In genomic region chr5:77858678-77859077, GRCh38 we compare ENCODE assay signal across 8 cellular contexts.
DNase-seq lines count a peak whose midpoint lies in the region; ATAC-seq, FAIRE-seq and TF ChIP-seq lines count a peak whose summit lies in the region.
"Not testable (repeated sequence)": the region's sequence is repeated elsewhere in the genome, so short reads cannot be mapped to it uniquely, and the experiment has no call there.

No MANE protein-coding gene starts in this region.

- H2AK9ac ChIP-seq in IMR-90 (replicated peaks; ENCODE audit: low read depth, low read length, poor library complexity), result not testable (repeated sequence)

- 0 out of 2 replicates have a peak overlapping the region, but pooled peaks have one; percentile 15 for H3K14ac ChIP-seq in IMR-90 (replicated peaks; ENCODE audit: low read depth, low read length)
- not testable (repeated sequence) for H3K14ac ChIP-seq in mesenchymal stem cell (ENCODE audit: low read length in 2 of 2); trophoblast cell (ENCODE audit: low read length)

- in situ Hi-C loops in GM23248 (cut with MboI); IMR-90 (cut with MboI; ENCODE audit: low sequenced_read_pairs): not testable (repeated sequence)

- H3K36me3 ChIP-seq in GM23248 (ENCODE audit: low read depth); HEK293 (ENCODE audit: control insufficient read depth in 2 of 2, insufficient read depth in 1 of 2, low read length in 2 of 2); IMR-90 (ENCODE audit: control insufficient read depth, insufficient read depth, low read length); SJSA1; astrocyte (ENCODE audit: insufficient read depth, low read length); mesenchymal stem cell (ENCODE audit: control insufficient read depth in 1 of 2, insufficient read depth in 2 of 2, low read depth in 1 of 2, low read length in 2 of 2); trophoblast cell (ENCODE audit: control insufficient read depth in 1 of 2, insufficient read depth in 2 of 2, low read length in 2 of 2): not testable (repeated sequence)

- not testable (repeated sequence) for H3K4ac ChIP-seq in IMR-90 (ENCODE audit: low read depth, low read length); mesenchymal stem cell (ENCODE audit: low read depth in 1 of 2, low read length in 2 of 2); trophoblast cell (ENCODE audit: low read depth, low read length)

- not testable (repeated sequence) for H3K18ac ChIP-seq in IMR-90 (ENCODE audit: low read depth, low read length); mesenchymal stem cell (ENCODE audit: low read depth in 1 of 2, low read length in 2 of 2); trophoblast cell (ENCODE audit: low read length)

- not testable (repeated sequence) for ATAC-seq in A549; IMR-90 (ENCODE audit: low read depth)

- TF ChIP-seq CTCF in A549 (IDR thresholded peaks at IDR 0.05); HEK293 (tag by site-specific recombination; IDR thresholded peaks at IDR 0.05); IMR-90 (conservative IDR thresholded peaks at IDR 0.05; ENCODE audit: low read depth, low read length); astrocyte (IDR thresholded peaks at IDR 0.05; ENCODE audit: insufficient read depth, low read depth, low read length): not testable (repeated sequence)

- H3K9me3 Mint-ChIP-seq in astrocyte (ENCODE audit: unreplicated experiment), result not testable (repeated sequence)

- not testable (repeated sequence) for H4K91ac ChIP-seq in IMR-90 (ENCODE audit: insufficient read depth, low read depth, low read length); mesenchymal stem cell (ENCODE audit: low read length); trophoblast cell (ENCODE audit: low read depth, low read length)

- H2AK5ac ChIP-seq in IMR-90 (ENCODE audit: low read depth, low read length); mesenchymal stem cell (ENCODE audit: low read length, severe bottlenecking); trophoblast cell (ENCODE audit: low read length): not testable (repeated sequence)

- not testable (repeated sequence) for H3K9me2 ChIP-seq in GM23248 (ENCODE audit: insufficient read depth)

- not testable (repeated sequence) for H4K12ac ChIP-seq in trophoblast cell (ENCODE audit: low read depth, low read length)

- H3K4me3 Mint-ChIP-seq in astrocyte (ENCODE audit: unreplicated experiment), result not testable (repeated sequence)

- H3K27ac ChIP-seq in A549; GM23248; HEK293 (ENCODE audit: extremely low read depth, low read depth, low read length); IMR-90 (ENCODE audit: insufficient read depth, low read length); astrocyte (ENCODE audit: low read depth, low read length); mesenchymal stem cell (ENCODE audit: low read length, poor library complexity, severe bottlenecking); trophoblast cell (ENCODE audit: low read depth, low read length): not testable (repeated sequence)
- peak overlapping the region; percentile 53 for H3K27ac ChIP-seq in SJSA1

- H3K23ac ChIP-seq in IMR-90 (ENCODE audit: low read depth, low read length); mesenchymal stem cell (ENCODE audit: low read length in 2 of 2); trophoblast cell (ENCODE audit: low read length): not testable (repeated sequence)

- DNase-seq in A549 (ENCODE audit: low read depth in 1 of 2, low spot score in 1 of 2); GM23248; IMR-90; SJSA1 (ENCODE audit: low read depth in 1 of 2, low spot score in 2 of 2); astrocyte (ENCODE audit: low read depth); mesenchymal stem cell; trophoblast cell: not testable (repeated sequence)

- H4K8ac ChIP-seq in IMR-90 (ENCODE audit: low read depth in 2 of 2, low read length in 2 of 2); mesenchymal stem cell (ENCODE audit: low read length); trophoblast cell (ENCODE audit: low read depth, low read length): not testable (repeated sequence)

- H3K79me2 ChIP-seq in GM23248 (ENCODE audit: insufficient read depth); astrocyte (ENCODE audit: insufficient read depth, low read length); trophoblast cell (ENCODE audit: control insufficient read depth, insufficient read depth, low read length, poor library complexity): not testable (repeated sequence)

- H2AFZ ChIP-seq in GM23248, result peak overlapping the region; percentile 55; the same call in 1 of the 2 replicates
- H2AFZ ChIP-seq in IMR-90 (replicated peaks; ENCODE audit: low read length, poor library complexity); astrocyte (ENCODE audit: low read depth, low read length); mesenchymal stem cell (ENCODE audit: low read depth, low read length); trophoblast cell (ENCODE audit: insufficient read depth, low read length, poor library complexity): not testable (repeated sequence)

- not testable (repeated sequence) for H3K9me3 ChIP-seq in A549; GM23248 (ENCODE audit: low read depth); HEK293 (ENCODE audit: control insufficient read depth, insufficient read depth, low read depth, low read length); IMR-90 (ENCODE audit: control insufficient read depth, insufficient read depth, low read length); SJSA1 (replicated peaks); astrocyte (ENCODE audit: insufficient read depth, low read depth, low read length); mesenchymal stem cell (ENCODE audit: control insufficient read depth, low read length); trophoblast cell (ENCODE audit: insufficient read depth, low read depth, low read length)

- TF ChIP-seq EP300 in A549 (IDR thresholded peaks at IDR 0.05), result not testable (repeated sequence)

- peaks cover 13% of the 10 kb centered on the region for H3K27me3 Mint-ChIP-seq in astrocyte (ENCODE audit: low read depth, unreplicated experiment)

- not testable (repeated sequence) for H2BK5ac ChIP-seq in IMR-90 (ENCODE audit: low read depth, low read length, poor library complexity, severe bottlenecking); mesenchymal stem cell (ENCODE audit: low read depth, low read length, poor library complexity, severe bottlenecking)
- H2BK5ac ChIP-seq in trophoblast cell (ENCODE audit: low read depth, low read length, poor library complexity), result peak overlapping the region; percentile 31

- H3K56ac ChIP-seq in IMR-90 (ENCODE audit: extremely low read depth, insufficient read depth, low read length), result not testable (repeated sequence)

- FAIRE-seq in A549 (lab: Jason Lieb, UNC); astrocyte (lab: Jason Lieb, UNC): not testable (repeated sequence)

- H3K36me3 Mint-ChIP-seq in astrocyte (ENCODE audit: low read depth, unreplicated experiment), result not testable (repeated sequence)

- H3K4me3 ChIP-seq in A549; GM23248; HEK293 (ENCODE audit: low read depth, low read length); IMR-90 (ENCODE audit: insufficient read depth, low read depth, low read length); SJSA1; astrocyte (ENCODE audit: insufficient read depth, low read depth, low read length); mesenchymal stem cell (ENCODE audit: insufficient read depth in 1 of 2, low read depth in 1 of 2, low read length in 2 of 2); trophoblast cell (ENCODE audit: low read depth, low read length): not testable (repeated sequence)

- H3K4me1 ChIP-seq in A549; HEK293 (ENCODE audit: control insufficient read depth, insufficient read depth, low read length); IMR-90 (ENCODE audit: control insufficient read depth, insufficient read depth, low read length); astrocyte (ENCODE audit: insufficient read depth, low read length); mesenchymal stem cell (ENCODE audit: control insufficient read depth, insufficient read depth, low read depth, low read length); trophoblast cell (ENCODE audit: control insufficient read depth in 1 of 2, insufficient read depth in 2 of 2, low read length in 2 of 2): not testable (repeated sequence)
- H3K4me1 ChIP-seq in GM23248 (ENCODE audit: insufficient read depth) (peaks cover 13% of the 10 kb centered on the region), SJSA1 (replicated peaks) (peaks cover 17% of the 10 kb centered on the region)

- POLR2A ChIA-PET in A549 (lab: Yijun Ruan, JAX); HEK293 (lab: Yijun Ruan, JAX); IMR-90 (lab: Charles Lee; ENCODE audit: unreplicated experiment): not testable (repeated sequence)

- not testable (repeated sequence) for TF ChIP-seq RAD21 in A549 (conservative IDR thresholded peaks at IDR 0.05 in 1 of 2, IDR thresholded peaks at IDR 0.05 in 1 of 2); IMR-90 (IDR thresholded peaks at IDR 0.05; ENCODE audit: low read length)

- not testable (repeated sequence) for H3K27me3 ChIP-seq in GM23248 (replicated peaks; ENCODE audit: insufficient read depth); IMR-90 (ENCODE audit: control insufficient read depth, insufficient read depth, low read length); SJSA1 (replicated peaks); astrocyte (ENCODE audit: insufficient read depth, low read length); mesenchymal stem cell (ENCODE audit: control insufficient read depth in 1 of 2, insufficient read depth in 1 of 2, low read length in 2 of 2); trophoblast cell (ENCODE audit: insufficient read depth, low read length)

- CTCF ChIA-PET in A549 (lab: Yijun Ruan, JAX), result interaction anchor here (1.4 kb wide), 1 partner anchor 9 kb away, joined by 3 read pairs; no protein-coding TSS in a partner anchor
- CTCF ChIA-PET in HEK293 (lab: Yijun Ruan, JAX), result interaction anchor here (1.0 kb wide), 1 partner anchor 9 kb away, joined by 3 read pairs; no protein-coding TSS in a partner anchor
- CTCF ChIA-PET in IMR-90 (lab: Yijun Ruan, JAX), result not testable (repeated sequence)

- H4K20me1 ChIP-seq in GM23248 (ENCODE audit: insufficient read depth); IMR-90 (ENCODE audit: insufficient read depth, low read length); astrocyte (ENCODE audit: insufficient read depth, low read length): not testable (repeated sequence)

- dilution Hi-C loops in IMR-90 (cut with HindIII; ENCODE audit: low sequenced_read_pairs, unreplicated experiment), result not testable (repeated sequence)

- not testable (repeated sequence) for H2BK120ac ChIP-seq in IMR-90 (ENCODE audit: low read depth, low read length); mesenchymal stem cell (ENCODE audit: low read depth, low read length); trophoblast cell (ENCODE audit: insufficient read depth, low read length, poor library complexity)

- intact Hi-C loops in IMR-90 (cut with micrococcal nuclease), result not testable (repeated sequence)

- H2BK20ac ChIP-seq in IMR-90 (ENCODE audit: low read depth, low read length), result not testable (repeated sequence)

- not testable (repeated sequence) for H3K79me1 ChIP-seq in IMR-90 (ENCODE audit: low read depth in 1 of 2, low read length in 2 of 2); mesenchymal stem cell (replicated peaks; ENCODE audit: low read length, poor library complexity, severe bottlenecking); trophoblast cell (ENCODE audit: low read length)

- H3K4me2 ChIP-seq in A549; GM23248 (ENCODE audit: unreplicated experiment); IMR-90 (ENCODE audit: low read depth, low read length); astrocyte (ENCODE audit: low read length); mesenchymal stem cell (ENCODE audit: low read length, poor library complexity, severe bottlenecking); trophoblast cell (ENCODE audit: low read length): not testable (repeated sequence)

- H3K9me1 ChIP-seq in IMR-90 (ENCODE audit: insufficient read depth, low read length), result not testable (repeated sequence)

- H3F3A ChIP-seq in GM23248 (ENCODE audit: insufficient read depth), result peaks cover 15% of the 10 kb centered on the region

- not testable (repeated sequence) for H2BK15ac ChIP-seq in IMR-90 (ENCODE audit: low read depth, low read length); mesenchymal stem cell (ENCODE audit: low read depth, poor library complexity, severe bottlenecking)

- not testable (repeated sequence) for H2BK12ac ChIP-seq in mesenchymal stem cell (ENCODE audit: low read length in 2 of 2)
- peak overlapping the region; percentile 22 for H2BK12ac ChIP-seq in trophoblast cell (ENCODE audit: low read length)

- 82% methylated on average over 9 of the region's 9 CpGs for WGBS in A549 (ENCODE audit: missing lambda C conversion rate)
- 88 to 93% methylated on average over 9 of the region's 9 CpGs for WGBS in GM23248 (ENCODE audit: low coverage in 1 of 2, low lambda C conversion rate in 2 of 2, missing lambda C conversion rate in 2 of 2), 2 experiments
- WGBS in IMR-90 (ENCODE audit: extremely low coverage in 2 of 2, insufficient read length in 1 of 2), 2 experiments, result no CpG with 5 or more reads among the region's 9 CpGs
- 97% methylated on average over 4 of the region's 9 CpGs for WGBS in mesenchymal stem cell
- no CpG with 5 or more reads among the region's 9 CpGs for WGBS in trophoblast cell (ENCODE audit: extremely low coverage, insufficient coverage, insufficient read length)

- not testable (repeated sequence) for H4K5ac ChIP-seq in IMR-90 (ENCODE audit: low read depth, low read length)

- not testable (repeated sequence) for H3K9ac ChIP-seq in GM23248; IMR-90 (ENCODE audit: low read depth, low read length); astrocyte (ENCODE audit: low read length); trophoblast cell (ENCODE audit: low read length)
- peak overlapping the region; percentile 22 for H3K9ac ChIP-seq in mesenchymal stem cell (ENCODE audit: low read length)

- H3K27ac Mint-ChIP-seq in astrocyte (ENCODE audit: unreplicated experiment), result peak overlapping the region; percentile 73

- peaks cover 22% of the 10 kb centered on the region for H3K4me1 Mint-ChIP-seq in astrocyte (ENCODE audit: low read depth, unreplicated experiment)

- not testable (repeated sequence) for TF ChIP-seq POLR2A in A549 (IDR thresholded peaks at IDR 0.05; ENCODE audit: low read length); IMR-90 (IDR thresholded peaks at IDR 0.05; ENCODE audit: low read depth, low read length)

- BruUV-seq in IMR-90 (replicated peaks; lab: Mats Ljungman, UMichigan), result not testable (repeated sequence)
